Comparison of ENCODE assay signal across 34 cellular contexts in genomic region chr2:200022511-200022910, GRCh38.
"Had no signal": no experiment of that assay in that cellular context is flagged by ENCODE, and none has a peak within 500 bp of the region (broad histone marks: within the 10 kb centered on the region; RNA-seq: fewer than 3 reads in every experiment).

No MANE protein-coding gene starts in this region.

- H3K27me3 ChIP-seq: adrenal gland, body of pancreas, brain microvascular endothelial cell, breast epithelium had no signal

- H3K9me3 ChIP-seq: adrenal gland, body of pancreas, breast epithelium had no signal

- H3K27ac ChIP-seq: adrenal gland, body of pancreas, brain microvascular endothelial cell, breast epithelium, VCaP had no signal

- H3K4me1 ChIP-seq: adrenal gland, body of pancreas, breast epithelium had no signal

- FAIRE-seq: astrocyte, colon, TTC549 had no signal

- H3K4me3 ChIP-seq: adrenal gland, body of pancreas, breast epithelium had no signal

- H3K36me3 ChIP-seq: adrenal gland, brain microvascular endothelial cell, breast epithelium had no signal

- ATAC-seq: activated CD8-positive, alpha-beta T cell treated with anti-CD3 and anti-CD28 coated beads for 36 hours; activated naive CD4-positive, alpha-beta T cell treated with anti-CD3 and anti-CD28 coated beads, Interleukin-2, amount 50 U/mL, for 72 hours; activated T-cell treated with anti-CD3 and anti-CD28 coated beads, Interleukin-2, amount 50 U/mL, for 4 hours; activated T-cell treated with anti-CD3 and anti-CD28 coated beads, Interleukin-2, amount 50 U/mL, for 72 hours; activated T-helper 17 cell treated with anti-CD3 and anti-CD28 coated beads, Interleukin-2, amount 50 U/mL, for 72 hours; body of pancreas had no signal

- DNase-seq: activated B cell treated with CpG ODN at 0.5 μM for 24 hours; activated CD4-positive, alpha-beta memory T cell treated with anti-CD3 and anti-CD28 coated beads for 36 hours; activated CD4-positive, alpha-beta T cell treated with anti-CD3 and anti-CD28 coated beads for 4 hours; activated CD4-positive, alpha-beta T cell treated with anti-CD3 and anti-CD28 coated beads, Interleukin-2, amount 10 ng/mL, durations not matched to agents 24 days and 14 days; activated CD4-positive, alpha-beta T cell treated with anti-CD3 and anti-CD28 coated beads, Interleukin-2, amount 50 U/mL, for 1 hour; activated CD4-positive, alpha-beta T cell treated with anti-CD3 and anti-CD28 coated beads, Interleukin-2, amount 50 U/mL, for 4 hours; activated CD4-positive, CD25-positive, alpha-beta regulatory T cell treated with anti-CD3 and anti-CD28 coated beads, Interleukin-2, amount 50 U/mL, for 72 hours; activated CD8-positive, alpha-beta memory T cell treated with anti-CD3 and anti-CD28 coated beads, Interleukin-2, amount 50 U/mL, for 4 hours; activated CD8-positive, alpha-beta T cell treated with anti-CD3 and anti-CD28 coated beads for 36 hours; activated effector memory CD4-positive, alpha-beta T cell treated with anti-CD3 and anti-CD28 coated beads, Interleukin-2, amount 50 U/mL, for 16 hours; activated gamma-delta T cell treated with Interleukin-2 at 50 U/mL for 16 hours; activated naive CD4-positive, alpha-beta T cell; activated naive CD4-positive, alpha-beta T cell treated with anti-CD3 and anti-CD28 coated beads for 36 hours; activated naive CD4-positive, alpha-beta T cell treated with anti-CD3 and anti-CD28 coated beads, Interleukin-2, amount 50 U/mL, for 16 hours; activated naive CD8-positive, alpha-beta T cell treated with anti-CD3 and anti-CD28 coated beads for 36 hours; activated T-cell treated with anti-CD3 and anti-CD28 coated beads for 4 hours; activated T-cell treated with anti-CD3 and anti-CD28 coated beads, Interleukin-2, amount 50 U/mL, for 1 hour; activated T-cell treated with anti-CD3 and anti-CD28 coated beads, Interleukin-2, amount 50 U/mL, for 4 hours; activated T-cell treated with anti-CD3 and anti-CD28 coated beads, Interleukin-2, amount 50 U/mL, for 72 hours; adrenal gland; amniotic stem cell; aorta; body of pancreas; brain microvascular endothelial cell; central memory CD4-positive, alpha-beta T cell; T-helper 2 cell; T-helper 9 cell had no signal
